In the genomic region with DNA sequence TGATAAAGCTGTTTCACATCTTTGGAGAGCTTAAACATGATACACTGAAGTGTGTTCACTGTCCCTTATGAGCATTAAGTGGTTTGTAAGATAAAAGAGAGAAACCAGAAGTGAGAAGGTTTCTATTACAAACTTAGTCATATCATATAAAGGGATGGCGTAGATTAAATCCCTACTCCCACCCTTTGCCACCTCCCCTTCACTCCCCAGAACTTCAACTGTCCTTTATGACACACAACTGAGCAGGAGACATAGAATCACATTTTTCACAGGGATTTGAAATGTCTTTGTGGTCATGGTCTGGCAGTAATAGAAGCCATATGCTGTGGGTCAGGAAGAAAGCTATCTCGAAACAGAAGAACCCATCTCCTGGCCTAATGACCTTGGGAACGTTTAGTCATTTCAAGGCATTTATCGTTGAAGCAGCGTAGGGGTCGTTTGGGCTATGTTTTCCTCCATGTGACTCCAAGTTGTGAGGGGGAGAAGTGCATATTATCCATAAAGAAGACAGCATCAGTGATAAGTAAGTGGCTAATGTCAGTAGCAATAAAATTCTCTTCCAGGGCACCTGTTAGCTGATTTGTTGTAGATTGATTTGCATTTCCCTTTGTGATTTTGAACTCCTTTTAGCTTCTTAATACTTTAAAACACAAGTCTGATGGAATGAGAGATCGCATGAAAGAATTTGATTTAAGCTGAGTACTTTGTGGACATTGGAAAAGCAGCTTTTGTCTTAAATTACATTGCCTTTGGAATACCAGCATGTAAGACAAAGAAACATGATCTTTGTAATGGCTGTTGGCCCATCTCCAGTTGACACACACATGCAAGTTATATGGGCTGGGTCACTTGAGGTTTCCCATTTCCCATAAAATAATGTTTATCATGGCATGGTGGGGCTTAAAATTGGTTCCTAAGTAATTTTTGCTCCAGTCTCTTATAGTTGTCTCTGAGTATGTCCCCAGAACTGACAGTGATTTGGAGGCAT, we compare ENCODE assay signal across 1 cellular context.
TF ChIP-seq lines count a peak whose summit lies in the region.

No MANE protein-coding gene starts in this region.

TF ChIP-seq in HEK293, 187 proteins besides CTCF, POLR2A, EP300 and RAD21 (continued from another document):
- TF ChIP-seq ZNF394 (tag by site-specific recombination; IDR thresholded peaks at IDR 0.05; ENCODE audit: borderline replicate concordance) (peak; percentile 15; the same call in 1 of the 2 replicates), KLF9 (tag by site-specific recombination; IDR thresholded peaks at IDR 0.05; ENCODE audit: low read depth) (0 out of 2 replicates have a peak, but pooled peaks have one; percentile 9), ZBTB21 (tag by site-specific recombination; IDR thresholded peaks at IDR 0.05) (no peak), ZBTB17 (tag by site-specific recombination; IDR thresholded peaks at IDR 0.05) (0 out of 2 replicates have a peak, but pooled peaks have one; percentile 23), HOXD13 (CRISPR knock-in tag; IDR thresholded peaks at IDR 0.05; ENCODE audit: borderline replicate concordance) (peak; percentile 48; the same call in 1 of the 2 replicates), ZSCAN30 (tag by site-specific recombination; IDR thresholded peaks at IDR 0.05) (0 out of 2 replicates have a peak, but pooled peaks have one; percentile 40), ZBTB44 (tag by site-specific recombination; IDR thresholded peaks at IDR 0.05) (peak; percentile 60), ZNF266 (tag by site-specific recombination; IDR thresholded peaks at IDR 0.05; ENCODE audit: low read depth) (no peak), OSR2 (tag by site-specific recombination; IDR thresholded peaks at IDR 0.05) (peak; percentile 53; the same call in 1 of the 2 replicates), GLIS1 (tag by site-specific recombination; IDR thresholded peaks at IDR 0.05) (peak; percentile 15; the same call in 1 of the 2 replicates), ZBTB48 (tag by site-specific recombination; IDR thresholded peaks at IDR 0.05) (no peak)
